In the genomic region with DNA sequence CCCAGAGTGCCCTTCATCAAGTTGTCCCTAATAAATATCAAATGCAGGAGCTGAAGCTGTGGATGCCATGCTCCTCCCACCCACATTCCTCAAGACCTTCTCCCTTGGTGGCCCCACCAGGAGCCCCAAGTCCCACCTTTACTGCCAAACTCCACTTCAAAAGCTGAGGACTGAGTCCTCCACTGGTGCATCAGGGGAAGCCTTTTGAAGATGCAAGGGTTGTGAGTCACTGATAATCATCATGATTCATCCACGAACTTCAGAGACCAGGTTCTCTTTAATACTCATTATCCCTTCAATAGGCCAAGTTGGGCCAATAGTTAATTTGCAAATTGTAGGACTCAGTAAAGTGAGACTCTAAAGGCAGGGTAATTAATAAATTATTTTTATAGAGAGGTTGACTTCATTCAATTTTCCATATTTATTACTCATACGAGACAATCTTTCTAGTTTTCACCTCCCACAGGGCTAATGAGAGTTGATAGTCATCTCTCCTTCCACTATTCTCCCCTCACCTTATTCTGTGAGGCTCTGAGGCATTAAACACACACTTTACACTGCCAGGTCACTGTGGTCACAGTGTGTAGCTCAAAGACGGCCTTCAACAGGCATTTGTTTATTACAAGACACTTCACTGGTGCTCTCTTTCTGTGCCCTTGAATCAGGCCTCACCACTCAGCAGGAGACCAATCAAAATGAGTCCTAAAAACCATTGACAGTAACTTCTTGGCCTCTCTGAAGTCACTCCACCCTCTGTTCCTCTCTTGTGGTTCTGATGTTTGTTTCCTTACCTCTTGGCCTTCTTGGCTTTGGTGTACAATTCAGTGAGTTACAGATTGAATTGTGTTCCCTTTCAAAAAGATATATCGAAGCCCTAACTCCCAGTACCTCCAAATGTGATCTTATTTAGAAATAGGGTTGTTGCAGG, we compare ENCODE assay signal across 13 cellular contexts.
A peak's percentile ranks its signal among the peaks of the same experiment; 100 is the strongest.
DNase-seq lines count a peak whose midpoint lies in the region; ATAC-seq and TF ChIP-seq lines count a peak whose summit lies in the region.
"Had no signal": no experiment of that assay in that cellular context is flagged by ENCODE, and none has a peak within 500 bp of the region (broad histone marks: within the 10 kb centered on the region; RNA-seq: fewer than 3 reads in every experiment).

No MANE protein-coding gene starts in this region.

- TF ChIP-seq CTCF in SK-N-SH (IDR thresholded peaks at IDR 0.05) (no peak), epithelial cell of esophagus (IDR thresholded peaks at IDR 0.05; ENCODE audit: insufficient read depth, low read depth, low read length, missing control alignments) (no peak), spleen (IDR thresholded peaks at IDR 0.05 in 8 of 11, conservative IDR thresholded peaks at IDR 0.05 in 3 of 11) (no peak)

- no peak overlapping the region for H3K9ac ChIP-seq in SK-N-SH

- H3F3A ChIP-seq in SK-N-SH (replicated peaks; ENCODE audit: insufficient read depth): peaks cover 17% of the 10 kb centered on the region

- H4K20me1 ChIP-seq in SK-N-SH (ENCODE audit: insufficient read depth): no peaks in the 10 kb centered on the region

- H3K4me1 ChIP-seq in SK-N-SH (ENCODE audit: control insufficient read depth in 1 of 2, insufficient read depth in 2 of 2, low read depth in 1 of 2, low read length in 1 of 2): peaks cover 7 to 22% of the 10 kb centered on the region in 2 experiments
- peaks cover 6 to 27% (median 21%) of the 10 kb centered on the region in 6 donors for H3K4me1 ChIP-seq in spleen

- H3K4me3 ChIP-seq in SK-N-SH (ENCODE audit: low read depth in 2 of 2, low read length in 1 of 2) (no peak overlapping the region), epithelial cell of esophagus (ENCODE audit: low read length) (no peak overlapping the region), spleen (no peak overlapping the region)
- H3K4me3 ChIP-seq: ovary had no signal

- no peak for TF ChIP-seq POLR2A in spleen (IDR thresholded peaks at IDR 0.05)

- H3K9me2 ChIP-seq in SK-N-SH: no peaks in the 10 kb centered on the region

- H3K27me3 ChIP-seq in SK-N-SH (ENCODE audit: insufficient read depth): no peaks in the 10 kb centered on the region
- no peaks in the 10 kb centered on the region for H3K27me3 ChIP-seq in spleen (replicated peaks in 1 of 7)
- H3K27me3 ChIP-seq: ovary had no signal

- no peak for TF ChIP-seq RAD21 in SK-N-SH (IDR thresholded peaks at IDR 0.05; ENCODE audit: low read length)

- WGBS in SK-N-SH (ENCODE audit: low lambda C conversion rate): 62% methylated on average over 4 of the region's 4 CpGs
- 85 to 92% (median 87%) methylated on average over 4 of the region's 4 CpGs for WGBS in spleen, 5 donors

- peak overlapping the region in 1 of 2 donors; percentile 37 for H3K27ac Mint-ChIP-seq in activated naive CD4-positive, alpha-beta T cell treated with anti-CD3 and anti-CD28 coated beads, Interleukin-2, amount 50 U/mL, for 72 hours
- H3K27ac Mint-ChIP-seq: activated CD4-positive, alpha-beta memory T cell treated with anti-CD3 and anti-CD28 coated beads for 36 hours had no signal

- ATAC-seq in activated naive CD4-positive, alpha-beta T cell treated with anti-CD3 and anti-CD28 coated beads, Interleukin-2, amount 50 U/mL, for 72 hours: peak; percentile 49 to 57
- peak; percentile 70 for ATAC-seq in stimulated activated naive CD8-positive, alpha-beta T cell treated with anti-CD3 and anti-CD28 coated beads, Interleukin-15, Interleukin-2, amounts not matched to agents 100 U/mL and 50 U/mL, for 24 hours

- H3K36me3 ChIP-seq in SK-N-SH (replicated peaks in 1 of 2; ENCODE audit: control insufficient read depth in 1 of 2, insufficient read depth in 2 of 2, low read length in 1 of 2) (no peaks in the 10 kb centered on the region), spleen (no peaks in the 10 kb centered on the region)
- H3K36me3 ChIP-seq: ovary had no signal

- POLR2A ChIA-PET in SK-N-SH (lab: Yijun Ruan, JAX): no interaction called here

- H2AFZ ChIP-seq in SK-N-SH (ENCODE audit: low read depth): no peak overlapping the region

- no peaks in the 10 kb centered on the region for H3K36me3 Mint-ChIP-seq in activated naive CD4-positive, alpha-beta T cell treated with anti-CD3 and anti-CD28 coated beads, Interleukin-2, amount 50 U/mL, for 72 hours
- H3K36me3 Mint-ChIP-seq: activated CD4-positive, alpha-beta memory T cell treated with anti-CD3 and anti-CD28 coated beads for 36 hours had no signal

- peaks cover 9 to 11% of the 10 kb centered on the region in 2 donors for H3K9me3 Mint-ChIP-seq in activated naive CD4-positive, alpha-beta T cell treated with anti-CD3 and anti-CD28 coated beads, Interleukin-2, amount 50 U/mL, for 72 hours
- H3K9me3 Mint-ChIP-seq: activated CD4-positive, alpha-beta memory T cell treated with anti-CD3 and anti-CD28 coated beads for 36 hours had no signal

- H3K79me2 ChIP-seq in SK-N-SH (ENCODE audit: insufficient read depth): no peaks in the 10 kb centered on the region

- H3K4me2 ChIP-seq in SK-N-SH: no peak overlapping the region

- intact Hi-C loops in spleen (cut with DNase I; ENCODE audit: low total_unique reads): no loop called here

- no peaks in the 10 kb centered on the region for H3K9me3 ChIP-seq in SK-N-SH
- H3K9me3 ChIP-seq in spleen: no peaks in the 10 kb centered on the region
- H3K9me3 ChIP-seq: ovary had no signal

- H3K27ac ChIP-seq in SK-N-SH (ENCODE audit: low read depth in 2 of 2, low read length in 1 of 2): peak overlapping the region in 1 of 2 experiments; percentile 23; a peak in 2 of 4 replicates
- H3K27ac ChIP-seq in spleen: peak overlapping the region in 2 of 8 donors; percentile 1 to 23
- H3K27ac ChIP-seq: ovary had no signal

- DNase-seq in activated naive CD4-positive, alpha-beta T cell treated with anti-CD3 and anti-CD28 coated beads, Interleukin-2, amount 50 U/mL, for 72 hours (ENCODE audit: low spot score in 2 of 2): no peak
- DNase-seq in activated naive CD4-positive, alpha-beta T cell (lab: John Stamatoyannopoulos, UW): no peak
- no peak for DNase-seq in SK-N-SH
- DNase-seq in epithelial cell of esophagus (ENCODE audit: low read depth): peak; percentile 86
- no peak for DNase-seq in stimulated activated naive CD8-positive, alpha-beta T cell treated with anti-CD3 and anti-CD28 coated beads, Interleukin-15, Interleukin-2, amounts not matched to agents 100 U/mL and 50 U/mL, for 24 hours
- no peak for DNase-seq in DMS153 (lab: John Stamatoyannopoulos, UW)
- no peak for DNase-seq in cortex of kidney (lab: John Stamatoyannopoulos, UW)
- DNase-seq in spleen: no peak
- DNase-seq: activated CD4-positive, alpha-beta memory T cell treated with anti-CD3 and anti-CD28 coated beads for 36 hours; effector CD4-positive, alpha-beta T cell; hippocampal formation; KG1; ovary had no signal

- TF ChIP-seq EP300 in SK-N-SH (IDR thresholded peaks at IDR 0.05; ENCODE audit: borderline replicate concordance in 1 of 2, low read depth in 1 of 2, low read length in 1 of 2): peak in 1 of 2 experiments; percentile 37; a peak in 1 of 4 replicates

- CTCF ChIA-PET in SK-N-SH (lab: Yijun Ruan, JAX): interaction anchor here (1.0 to 1.5 kb wide), 3 partner anchors 18 to 191 kb away, joined by 3 to 4 read pairs (median 3); no protein-coding TSS in a partner anchor

TF ChIP-seq in SK-N-SH, 30 proteins besides CTCF, POLR2A, EP300 and RAD21:
- TF ChIP-seq FOSL2 (IDR thresholded peaks at IDR 0.05; ENCODE audit: borderline replicate concordance, low read depth): peak; percentile 96
- TF ChIP-seq RXRA (IDR thresholded peaks at IDR 0.05; ENCODE audit: borderline replicate concordance, low read depth): peak; percentile 34; the same call in 1 of the 2 replicates
- no peak for TF ChIP-seq GABPA (IDR thresholded peaks at IDR 0.05; ENCODE audit: low read depth)
- peak; percentile 86 for TF ChIP-seq JUND (IDR thresholded peaks at IDR 0.05)
- peak; percentile 20; the same call in 1 of the 2 replicates for TF ChIP-seq POLR2AphosphoS5 (IDR thresholded peaks at IDR 0.05; ENCODE audit: low read depth, low read length)
- no peak for TF ChIP-seq MXI1 (IDR thresholded peaks at IDR 0.05; ENCODE audit: low read depth, low read length)
- peak; percentile 44; the same call in 1 of the 2 replicates for TF ChIP-seq PBX3 (IDR thresholded peaks at IDR 0.05)
- TF ChIP-seq TCF12 (IDR thresholded peaks at IDR 0.05): peak; percentile 68
- peak; percentile 49; the same call in 1 of the 2 replicates for TF ChIP-seq TEAD4 (IDR thresholded peaks at IDR 0.05; ENCODE audit: borderline replicate concordance, insufficient read depth)
TF ChIP-seq in SK-N-SH: peak in this region for 7.
